19 cellular contexts compared by ENCODE assay signal in genomic region chr1:24379733-24380315, GRCh38. TPM values are rescaled to one million over a fixed set of nuclear protein-coding genes. Genes with fewer than 3 reads are reported as not detected.
DNase-seq lines count a peak whose midpoint lies in the region; ATAC-seq and TF ChIP-seq lines count a peak whose summit lies in the region.
"Had no signal": no experiment of that assay in that cellular context is flagged by ENCODE, and none has a peak within 500 bp of the region (broad histone marks: within the 10 kb centered on the region; RNA-seq: fewer than 3 reads in every experiment).

No MANE protein-coding gene starts in this region.

- no peak for TF ChIP-seq POLR2A in esophagus squamous epithelium (IDR thresholded peaks at IDR 0.05)

- peaks cover 75% of the 10 kb centered on the region for H3K4me1 ChIP-seq in RWPE2 (ENCODE audit: insufficient read depth, poor library complexity, severe bottlenecking)
- H3K4me1 ChIP-seq in esophagus squamous epithelium = peaks cover 13 to 78% (median 37%) of the 10 kb centered on the region in 3 donors

- no peak overlapping the region for H3K27ac Mint-ChIP-seq in osteocyte (ENCODE audit: unreplicated experiment)
- H3K27ac Mint-ChIP-seq: activated naive CD4-positive, alpha-beta T cell treated with anti-CD3 and anti-CD28 coated beads, Interleukin-2, amount 50 U/mL, for 24 hours had no signal

- H3K4me3 Mint-ChIP-seq in osteocyte (ENCODE audit: unreplicated experiment) = no peak overlapping the region
- H3K4me3 Mint-ChIP-seq: activated naive CD4-positive, alpha-beta T cell treated with anti-CD3 and anti-CD28 coated beads, Interleukin-2, amount 50 U/mL, for 24 hours had no signal

- H3K9me3 ChIP-seq in RWPE2 (ENCODE audit: severe bottlenecking) (no peaks in the 10 kb centered on the region), esophagus squamous epithelium (no peaks in the 10 kb centered on the region)
- H3K9me3 ChIP-seq: HAP-1, neutrophil, SK-N-SH had no signal

- peaks cover 13% of the 10 kb centered on the region for H3K4me1 Mint-ChIP-seq in osteocyte (ENCODE audit: unreplicated experiment)

- WGBS in esophagus squamous epithelium, 2 donors = 30 to 66% methylated on average over 8 of the region's 8 CpGs

- intact Hi-C loops in esophagus squamous epithelium (cut with DNase I) = loop anchor here (5.0 kb wide), 1 partner anchor 58 kb away; no protein-coding TSS in a partner anchor

- ATAC-seq in RWPE2 (ENCODE audit: low read depth) = peak; percentile 43
- ATAC-seq in HG02759 (IDR thresholded peaks at IDR 0.05; ENCODE audit: unreplicated experiment) = no peak

- DNase-seq in GM03348 (ENCODE audit: low spot score) (peak; percentile 43), RWPE2 (ENCODE audit: low spot score) (no peak), esophagus squamous epithelium (lab: John Stamatoyannopoulos, UW) (no peak), osteocyte (ENCODE audit: extremely low spot score, unreplicated experiment) (peak; percentile 6), occipital lobe (lab: John Stamatoyannopoulos, UW) (no peak)
- DNase-seq in stimulated activated naive CD4-positive, alpha-beta T cell (lab: John Stamatoyannopoulos, UW) = no peak
- no peak for DNase-seq in activated naive CD4-positive, alpha-beta T cell (lab: John Stamatoyannopoulos, UW)
- DNase-seq: activated CD4-positive, alpha-beta T cell treated with anti-CD3 and anti-CD28 coated beads, Interleukin-2, amount 50 U/mL, for 4 hours; effector memory CD4-positive, alpha-beta T cell; islet precursor cell; midbrain; NCI-H2081 treated with DMSO at 0.1 percent for 48 hours; NCI-H526 treated with DMSO at 0.1 percent for 48 hours; OCI-M1; SK-N-SH had no signal

- peak overlapping the region; percentile 99 for H3K27ac ChIP-seq in RWPE2 (ENCODE audit: poor library complexity, severe bottlenecking)
- H3K27ac ChIP-seq in esophagus squamous epithelium = peak overlapping the region; percentile 76 to 90 (median 84)
- H3K27ac ChIP-seq: neutrophil had no signal

- no peak for TF ChIP-seq CTCF in RWPE2 (IDR thresholded peaks at IDR 0.05; ENCODE audit: poor library complexity, severe bottlenecking)
- TF ChIP-seq CTCF in esophagus squamous epithelium (IDR thresholded peaks at IDR 0.05) = no peak
- TF ChIP-seq CTCF in osteocyte (IDR thresholded peaks at IDR 0.05) = no peak

- H3K27me3 Mint-ChIP-seq in osteocyte (ENCODE audit: unreplicated experiment) = no peaks in the 10 kb centered on the region
- H3K27me3 Mint-ChIP-seq: activated naive CD4-positive, alpha-beta T cell treated with anti-CD3 and anti-CD28 coated beads, Interleukin-2, amount 50 U/mL, for 24 hours had no signal

- H3K9me3 Mint-ChIP-seq in osteocyte (ENCODE audit: unreplicated experiment) = no peaks in the 10 kb centered on the region
- H3K9me3 Mint-ChIP-seq: activated naive CD4-positive, alpha-beta T cell treated with anti-CD3 and anti-CD28 coated beads, Interleukin-2, amount 50 U/mL, for 24 hours had no signal

- peaks cover 5% of the 10 kb centered on the region for H3K36me3 Mint-ChIP-seq in osteocyte (ENCODE audit: unreplicated experiment)

- H3K27me3 ChIP-seq in RWPE2 (ENCODE audit: insufficient read depth, poor library complexity, severe bottlenecking) = no peaks in the 10 kb centered on the region
- no peaks in the 10 kb centered on the region for H3K27me3 ChIP-seq in esophagus squamous epithelium
- H3K27me3 ChIP-seq: neutrophil had no signal

- H3K36me3 ChIP-seq in RWPE2 (ENCODE audit: low read depth) (peaks cover 25% of the 10 kb centered on the region), esophagus squamous epithelium (no peaks in the 10 kb centered on the region)
- H3K36me3 ChIP-seq: neutrophil had no signal

- H3K4me3 ChIP-seq in RWPE2 (ENCODE audit: severe bottlenecking) (no peak overlapping the region), esophagus squamous epithelium (no peak overlapping the region)
- H3K4me3 ChIP-seq: HAP-1 had no signal

RNA-seq across cellular contexts. Expression of gene STPG1, which starts 33.8 kb away (rescaled TPM):
- total RNA-seq in esophagus squamous epithelium (1 to 10 TPM; 2.6 to 6.9 (median 5.6) TPM), osteocyte (5.3 and 5.4 TPM in 2 replicates), occipital lobe (1.9 TPM)

RNA-seq across cellular contexts. Expression of gene NIPAL3, which starts 35.8 kb away (rescaled TPM):
- total RNA-seq in esophagus squamous epithelium = 10 to 100 TPM; 25.0 to 36.5 (median 31.3) TPM
- 25.8 and 28.4 TPM in 2 replicates for total RNA-seq in osteocyte
- total RNA-seq in occipital lobe = 7.0 TPM

Comparison
In these comparisons a context has a peak if more than half of its experiments do, and no peak if none do; other contexts are left out.
1. DNase-seq: peak in GM03348 (single experiment) and osteocyte (single experiment); none in RWPE2 (single experiment), esophagus squamous epithelium (single experiment), stimulated activated naive CD4-positive, alpha-beta T cell (0 of 6), activated naive CD4-positive, alpha-beta T cell (0 of 4) and occipital lobe (single experiment).